ENCODE assay signal across 11 cellular contexts in genomic region chr7:102611926-102612325, GRCh38. TPM values are rescaled to one million over a fixed set of nuclear protein-coding genes. Genes with fewer than 3 reads are reported as not detected.
DNase-seq lines count a peak whose midpoint lies in the region; FAIRE-seq and TF ChIP-seq lines count a peak whose summit lies in the region.
"Not testable (repeated sequence)": the region's sequence is repeated elsewhere in the genome, so short reads cannot be mapped to it uniquely, and the experiment has no call there.
"Had no signal": no experiment of that assay in that cellular context is flagged by ENCODE, and none has a peak within 500 bp of the region (broad histone marks: within the 10 kb centered on the region; RNA-seq: fewer than 3 reads in every experiment).

No MANE protein-coding gene starts in this region.

- H3K36me3 ChIP-seq in kidney (ENCODE audit: control insufficient read depth in 1 of 2, insufficient read depth in 2 of 2, low read length in 2 of 2); neural cell (ENCODE audit: insufficient read depth, low read length): not testable (repeated sequence)

- H3K36me3 Mint-ChIP-seq in brain = not testable (repeated sequence)

- TF ChIP-seq CTCF in GM12864 (IDR thresholded peaks at IDR 0.05; ENCODE audit: low read depth, low read length, missing control alignments); brain (conservative IDR thresholded peaks at IDR 0.05); fibroblast of villous mesenchyme (IDR thresholded peaks at IDR 0.05; ENCODE audit: insufficient read depth, low read depth, low read length); kidney (IDR thresholded peaks at IDR 0.05; ENCODE audit: borderline replicate concordance, extremely low read depth, insufficient read depth); neural cell (IDR thresholded peaks at IDR 0.05; ENCODE audit: poor library complexity, severe bottlenecking): not testable (repeated sequence)

- not testable (repeated sequence) for H4K20me1 ChIP-seq in neural cell (ENCODE audit: insufficient read depth)

- H3K4me1 ChIP-seq in kidney (ENCODE audit: control insufficient read depth in 1 of 2, insufficient read depth in 1 of 2, low read depth in 1 of 2, low read length in 2 of 2) = not testable (repeated sequence)

- H3F3A ChIP-seq in neural cell (ENCODE audit: insufficient read depth, low read length, poor library complexity, severe bottlenecking) = not testable (repeated sequence)

- not testable (repeated sequence) for H3K9me2 ChIP-seq in neural cell (ENCODE audit: insufficient read depth, low read length)

- not testable (repeated sequence) for H3K27me3 Mint-ChIP-seq in brain

- H3K4me1 Mint-ChIP-seq in brain = not testable (repeated sequence)

- H3K4me3 Mint-ChIP-seq in brain = peak overlapping the region in 3 of 5 experiments; percentile 43 to 68 (median 62)

- H3K9me3 ChIP-seq in kidney (ENCODE audit: control insufficient read depth in 1 of 2, low read length in 2 of 2); neural cell (ENCODE audit: low read length): not testable (repeated sequence)

- FAIRE-seq in kidney (lab: Jason Lieb, UNC) = not testable (repeated sequence)

- peak overlapping the region in 3 of 5 experiments; percentile 54 to 87 (median 84) for H3K27ac Mint-ChIP-seq in brain

- H3K27ac ChIP-seq in kidney (ENCODE audit: low read depth in 2 of 2, low read length in 2 of 2) (peak overlapping the region in 1 of 2 donors; percentile 28), neural cell (ENCODE audit: low read length) (peak overlapping the region; percentile 60), skin epidermis (peak overlapping the region in 11 of 21 experiments; percentile 14 to 83 (median 72))

- not testable (repeated sequence) for TF ChIP-seq EP300 in neural cell (conservative IDR thresholded peaks at IDR 0.05; ENCODE audit: poor library complexity, severe bottlenecking)

- intact Hi-C loops in kidney (cut with DNase I) = not testable (repeated sequence)

- not testable (repeated sequence) for H3K9ac ChIP-seq in kidney (ENCODE audit: low read length in 2 of 2)
- peak overlapping the region; percentile 50 for H3K9ac ChIP-seq in neural cell (ENCODE audit: low read length)

- DNase-seq in GM12864 (ENCODE audit: low read depth) = not testable (repeated sequence)
- DNase-seq in SK-MEL-5 (ENCODE audit: low read depth, low spot score) = peak; percentile 1
- DNase-seq in fibroblast of villous mesenchyme (ENCODE audit: low read depth) = peak; percentile 10
- DNase-seq in kidney = peak; percentile 85

- TF ChIP-seq RAD21 in neural cell (conservative IDR thresholded peaks at IDR 0.05) = not testable (repeated sequence)

- not testable (repeated sequence) for H3K4me2 ChIP-seq in neural cell (ENCODE audit: low read length)

- in situ Hi-C loops in SK-MEL-5 (cut with HindIII; ENCODE audit: low pct_unique_long_range_greater_than_20kb, low sequenced_read_pairs) = not testable (repeated sequence)

- not testable (repeated sequence) for H3K79me2 ChIP-seq in neural cell (replicated peaks; ENCODE audit: insufficient read depth, low read length)

- H2AFZ ChIP-seq in neural cell (ENCODE audit: low read depth, low read length) = not testable (repeated sequence)

- H3K9me3 Mint-ChIP-seq in brain = not testable (repeated sequence)

- H3K27me3 ChIP-seq in neural cell (ENCODE audit: insufficient read depth, low read depth, low read length) = not testable (repeated sequence)

- H3K4me3 ChIP-seq in GM12864 (ENCODE audit: low read depth, low read length) (peak overlapping the region; percentile 27), fibroblast of villous mesenchyme (ENCODE audit: low read depth, low read length) (peak overlapping the region; percentile 2), neural cell (ENCODE audit: low read length) (peak overlapping the region; percentile 50)
- not testable (repeated sequence) for H3K4me3 ChIP-seq in kidney (ENCODE audit: low read length in 2 of 2); skin epidermis

RNA-seq across cellular contexts. Expression of gene RASA4, which starts 4.6 kb away (rescaled TPM):
- total RNA-seq in SK-MEL-5 (2014; rRNA removed; shearing (Covaris generic)) = 0.61 and 1.2 TPM in 2 replicates
- polyA plus RNA-seq in SK-MEL-5 (2015; cell fraction: cytosol; rRNA removed) = 4.2 and 5.2 TPM in 2 replicates
- 6.9 and 39.2 TPM in 2 replicates for polyA plus RNA-seq in SK-MEL-5 (2015; cell fraction: nucleus; rRNA removed)
- polyA plus RNA-seq in brain (ENCODE audit: insufficient read depth, low read depth, low replicate concordance) = 81.8 TPM
- total RNA-seq in fibroblast of villous mesenchyme = 9.7 and 10.4 TPM in 2 replicates
- total RNA-seq in kidney = 63.3 TPM
- 47.0 TPM for polyA plus RNA-seq in kidney (ENCODE audit: insufficient read depth, low read depth, low replicate concordance)
- 151 and 160 TPM in 2 replicates for polyA plus RNA-seq in neural cell
- polyA minus RNA-seq in neural cell = 139 and 157 TPM in 2 replicates

RNA-seq across cellular contexts. Expression of gene UPK3BL1, which starts 30.7 kb away (rescaled TPM):
- 5.6 and 7.8 TPM in 2 replicates for total RNA-seq in SK-MEL-5 (2014; rRNA removed; shearing (Covaris generic))
- 8.2 and 11.3 TPM in 2 replicates for polyA plus RNA-seq in SK-MEL-5 (2015; cell fraction: cytosol; rRNA removed)
- polyA plus RNA-seq in SK-MEL-5 (2015; cell fraction: nucleus; rRNA removed) = 98.9 and 108 TPM in 2 replicates
- polyA plus RNA-seq in brain (ENCODE audit: insufficient read depth, low read depth, low replicate concordance) (23.2 TPM), kidney (ENCODE audit: insufficient read depth, low read depth, low replicate concordance) (44.5 TPM), neural cell (21.4 and 30.2 TPM in 2 replicates)
- total RNA-seq in fibroblast of villous mesenchyme (7.3 and 9.3 TPM in 2 replicates), kidney (23.9 TPM)
- 9.5 and 15.2 TPM in 2 replicates for polyA minus RNA-seq in neural cell

RNA-seq across cellular contexts. Expression of gene SPDYE2B, which starts 38.2 kb away (rescaled TPM):
- not detected in 2 replicates for total RNA-seq in SK-MEL-5 (2014; rRNA removed; shearing (Covaris generic))
- polyA plus RNA-seq in SK-MEL-5 (2015; cell fraction: cytosol; rRNA removed) = not detected in 2 replicates
- 0.19 TPM in 1 of 2 replicates, not detected in the other for polyA plus RNA-seq in SK-MEL-5 (2015; cell fraction: nucleus; rRNA removed)
- polyA plus RNA-seq in brain (ENCODE audit: insufficient read depth, low read depth, low replicate concordance) (not detected), kidney (ENCODE audit: insufficient read depth, low read depth, low replicate concordance) (not detected), neural cell (not detected in 2 replicates)
- total RNA-seq in fibroblast of villous mesenchyme (not detected in 2 replicates), kidney (not detected)
- not detected in 2 replicates for polyA minus RNA-seq in neural cell
- total RNA-seq: activated naive CD8-positive, alpha-beta T cell treated with anti-CD3 and anti-CD28 coated beads for 36 hours; natural killer cell; T-helper 2 cell treated with Interferon-gamma antibody and Interleukin-4, amounts not matched to agents 100 ng/mL and 5 ng/mL, for 36 hours had no signal
- polyA plus RNA-seq: immature natural killer cell had no signal

RNA-seq across cellular contexts. Expression of gene POLR2J3, which starts 39.5 kb away (rescaled TPM):
- 15.2 and 16.2 TPM in 2 replicates for total RNA-seq in SK-MEL-5 (2014; rRNA removed; shearing (Covaris generic))
- polyA plus RNA-seq in SK-MEL-5 (2015; cell fraction: cytosol; rRNA removed) = 7.7 and 11.3 TPM in 2 replicates
- 52.5 and 81.2 TPM in 2 replicates for polyA plus RNA-seq in SK-MEL-5 (2015; cell fraction: nucleus; rRNA removed)
- polyA plus RNA-seq in brain (ENCODE audit: insufficient read depth, low read depth, low replicate concordance) = 75.8 TPM
- total RNA-seq in fibroblast of villous mesenchyme = 33.2 and 43.6 TPM in 2 replicates
- total RNA-seq in kidney = 48.0 TPM
- polyA plus RNA-seq in kidney (ENCODE audit: insufficient read depth, low read depth, low replicate concordance) = 70.8 TPM
- 16.8 and 22.7 TPM in 2 replicates for polyA plus RNA-seq in neural cell
- 47.9 and 63.5 TPM in 2 replicates for polyA minus RNA-seq in neural cell

RNA-seq across cellular contexts. Expression of gene POLR2J2, which starts 59.5 kb away (rescaled TPM):
- total RNA-seq in SK-MEL-5 (2014; rRNA removed; shearing (Covaris generic)) = 2.4 and 2.5 TPM in 2 replicates
- 0.13 and 1.1 TPM in 2 replicates for polyA plus RNA-seq in SK-MEL-5 (2015; cell fraction: cytosol; rRNA removed)
- 23.0 and 30.9 TPM in 2 replicates for polyA plus RNA-seq in SK-MEL-5 (2015; cell fraction: nucleus; rRNA removed)
- polyA plus RNA-seq in brain (ENCODE audit: insufficient read depth, low read depth, low replicate concordance) = 0.66 TPM
- 4.8 and 8.2 TPM in 2 replicates for total RNA-seq in fibroblast of villous mesenchyme
- 10.5 TPM for total RNA-seq in kidney
- polyA plus RNA-seq in kidney (ENCODE audit: insufficient read depth, low read depth, low replicate concordance) = 0.62 TPM
- polyA plus RNA-seq in neural cell = 0.97 and 1.3 TPM in 2 replicates
- 5.4 and 7.6 TPM in 2 replicates for polyA minus RNA-seq in neural cell
